In the genomic region with DNA sequence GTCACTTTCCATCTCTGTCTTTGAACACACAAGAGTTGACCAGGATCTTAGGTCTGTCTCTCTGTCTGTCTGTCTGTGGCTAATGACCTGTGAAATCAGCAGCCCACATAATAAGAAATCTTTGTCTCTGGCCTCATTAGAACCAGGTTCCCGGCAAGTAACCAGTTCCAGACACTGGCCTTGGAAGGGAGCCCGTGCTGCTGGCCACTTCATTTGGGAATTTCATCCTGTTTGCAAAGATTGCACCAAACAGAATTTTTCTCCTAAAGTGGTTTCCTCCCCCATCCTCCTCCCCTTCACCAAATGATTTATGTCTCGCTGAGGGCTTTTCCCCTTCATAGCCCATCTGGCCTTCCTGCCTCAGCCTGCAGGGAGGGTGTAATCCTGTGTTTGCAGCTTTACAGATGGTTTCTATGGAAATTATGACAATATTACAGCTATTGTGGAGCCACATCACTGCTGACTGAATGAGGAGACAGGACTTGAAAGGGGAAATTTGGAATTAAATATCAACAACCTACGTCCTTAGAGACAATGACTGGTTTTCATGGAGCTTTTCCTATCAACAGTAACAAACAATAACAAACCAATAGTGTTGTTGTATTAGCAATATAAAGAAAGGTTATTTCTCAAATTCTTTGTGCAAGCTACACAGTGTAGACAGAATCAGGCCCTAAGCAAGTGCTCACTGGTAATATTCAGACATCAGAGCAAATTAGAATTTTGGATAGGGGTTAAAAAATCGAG, we compare ENCODE assay signal across 8 cellular contexts. TPM values are rescaled to one million over a fixed set of nuclear protein-coding genes. Genes with fewer than 3 reads are reported as not detected.
A peak's percentile ranks its signal among the peaks of the same experiment; 100 is the strongest.
DNase-seq lines count a peak whose midpoint lies in the region; ATAC-seq, FAIRE-seq and TF ChIP-seq lines count a peak whose summit lies in the region.

No MANE protein-coding gene starts in this region.

- peak overlapping the region; percentile 98 for H3K27ac ChIP-seq in endothelial cell of umbilical vein (ENCODE audit: insufficient read depth, low read depth, low read length)
- no peak overlapping the region for H3K27ac ChIP-seq in neural cell (ENCODE audit: low read length)

- no peaks in the 10 kb centered on the region for H3K36me3 ChIP-seq in endothelial cell of umbilical vein (ENCODE audit: control insufficient read depth in 2 of 2, extremely low read depth in 1 of 2, insufficient read depth in 2 of 2, low read length in 2 of 2)
- H3K36me3 ChIP-seq in neural cell (ENCODE audit: insufficient read depth, low read length), result no peaks in the 10 kb centered on the region

- H3K9ac ChIP-seq in endothelial cell of umbilical vein (replicated peaks; ENCODE audit: extremely low read depth, insufficient read depth, low read length) (peak overlapping the region; percentile 96), neural cell (ENCODE audit: low read length) (no peak overlapping the region)

- H3K36me3 Mint-ChIP-seq in activated T-cell treated with anti-CD3 and anti-CD28 coated beads, Interleukin-2, amount 50 U/mL, for 4 hours (ENCODE audit: insufficient read depth), result no peaks in the 10 kb centered on the region
- no peaks in the 10 kb centered on the region for H3K36me3 Mint-ChIP-seq in activated T-helper 1 cell treated with anti-CD3 and anti-CD28 coated beads, Interleukin-12 subunit alpha, Interleukin-12 subunit beta, Interleukin-2, Interleukin-4 antibody, amounts not matched to agents 30 ng/mL and 10 ng/mL and 1 ng/mL, durations not matched to agents 14 hours and 24 hours and 36 hours (ENCODE audit: low read depth)

- ATAC-seq in left lobe of liver, result no peak
- no peak for ATAC-seq in activated T-cell treated with anti-CD3 and anti-CD28 coated beads, Interleukin-2, amount 50 U/mL, for 4 hours
- ATAC-seq in GM19397 (IDR thresholded peaks at IDR 0.05; ENCODE audit: unreplicated experiment), result no peak

- TF ChIP-seq EP300 in neural cell (conservative IDR thresholded peaks at IDR 0.05; ENCODE audit: poor library complexity, severe bottlenecking), result peak; percentile 56

- no peaks in the 10 kb centered on the region for H3F3A ChIP-seq in neural cell (ENCODE audit: insufficient read depth, low read length, poor library complexity, severe bottlenecking)

- H3K9me3 ChIP-seq in endothelial cell of umbilical vein (replicated peaks; ENCODE audit: control insufficient read depth, insufficient read depth, low read length), result no peaks in the 10 kb centered on the region
- H3K9me3 ChIP-seq in neural cell (ENCODE audit: low read length), result no peaks in the 10 kb centered on the region

- H3K9me1 ChIP-seq in endothelial cell of umbilical vein (replicated peaks; ENCODE audit: control insufficient read depth, extremely low read depth, insufficient read depth, low read length), result no peaks in the 10 kb centered on the region

- TF ChIP-seq CTCF in endothelial cell of umbilical vein (IDR thresholded peaks at IDR 0.05; ENCODE audit: extremely low read depth in 1 of 2, insufficient read depth in 1 of 2, low read depth in 1 of 2, low read length in 2 of 2) (no peak), neural cell (IDR thresholded peaks at IDR 0.05; ENCODE audit: poor library complexity, severe bottlenecking) (no peak)

- intact Hi-C loops in endothelial cell of umbilical vein (cut with micrococcal nuclease), result loop anchor here (1.0 to 10.0 kb wide), 9 partner anchors 20 to 901 kb away; a partner anchor contains a TSS
- intact Hi-C loops in activated T-helper 1 cell treated with anti-CD3 and anti-CD28 coated beads, Interleukin-12 subunit alpha, Interleukin-12 subunit beta, Interleukin-2, Interleukin-4 antibody, amounts not matched to agents 30 ng/mL and 10 ng/mL and 1 ng/mL, durations not matched to agents 14 hours and 24 hours and 36 hours (cut with micrococcal nuclease), result no loop called here

- dilution Hi-C loops in endothelial cell of umbilical vein (cut with MboI; ENCODE audit: extremely low pct_ligation_motif_present, low sequenced_read_pairs), result no loop called here

- no peaks in the 10 kb centered on the region for H3K27me3 ChIP-seq in endothelial cell of umbilical vein (ENCODE audit: control insufficient read depth in 2 of 2, insufficient read depth in 2 of 2, low read length in 2 of 2)
- no peaks in the 10 kb centered on the region for H3K27me3 ChIP-seq in neural cell (ENCODE audit: insufficient read depth, low read depth, low read length)

- no peak for TF ChIP-seq RAD21 in neural cell (conservative IDR thresholded peaks at IDR 0.05)

- BruUV-seq in endothelial cell of umbilical vein (replicated peaks; lab: Mats Ljungman, UMichigan), result no TSS peak

- no peaks in the 10 kb centered on the region for H3K4me1 Mint-ChIP-seq in activated T-cell treated with anti-CD3 and anti-CD28 coated beads, Interleukin-2, amount 50 U/mL, for 4 hours (ENCODE audit: low read depth)
- no peaks in the 10 kb centered on the region for H3K4me1 Mint-ChIP-seq in activated T-helper 1 cell treated with anti-CD3 and anti-CD28 coated beads, Interleukin-12 subunit alpha, Interleukin-12 subunit beta, Interleukin-2, Interleukin-4 antibody, amounts not matched to agents 30 ng/mL and 10 ng/mL and 1 ng/mL, durations not matched to agents 14 hours and 24 hours and 36 hours (ENCODE audit: low read depth)

- no peaks in the 10 kb centered on the region for H3K9me2 ChIP-seq in neural cell (ENCODE audit: insufficient read depth, low read length)

- H3K4me2 ChIP-seq in endothelial cell of umbilical vein (ENCODE audit: insufficient read depth, low read length) (peak overlapping the region; percentile 43), neural cell (ENCODE audit: low read length) (peak overlapping the region; percentile 3)

- H3K79me2 ChIP-seq in endothelial cell of umbilical vein (ENCODE audit: control insufficient read depth, insufficient read depth, low read length) (peaks cover 45% of the 10 kb centered on the region), neural cell (replicated peaks; ENCODE audit: insufficient read depth, low read length) (no peaks in the 10 kb centered on the region)

- peaks cover 8% of the 10 kb centered on the region for H3K27me3 Mint-ChIP-seq in activated T-cell treated with anti-CD3 and anti-CD28 coated beads, Interleukin-2, amount 50 U/mL, for 4 hours (ENCODE audit: low read depth)
- H3K27me3 Mint-ChIP-seq in activated T-helper 1 cell treated with anti-CD3 and anti-CD28 coated beads, Interleukin-12 subunit alpha, Interleukin-12 subunit beta, Interleukin-2, Interleukin-4 antibody, amounts not matched to agents 30 ng/mL and 10 ng/mL and 1 ng/mL, durations not matched to agents 14 hours and 24 hours and 36 hours (ENCODE audit: insufficient read depth), result no peaks in the 10 kb centered on the region

- peak; percentile 99 for DNase-seq in DMS53 (lab: John Stamatoyannopoulos, UW)
- peak; percentile 54 for DNase-seq in NCI-H2227 treated with DMSO at 0.1 percent for 48 hours (lab: John Stamatoyannopoulos, UW)
- peak; percentile 99 for DNase-seq in endothelial cell of umbilical vein (ENCODE audit: low read depth, low spot score)
- DNase-seq in left lobe of liver (ENCODE audit: low spot score), result no peak
- DNase-seq in activated T-cell treated with anti-CD3 and anti-CD28 coated beads, Interleukin-2, amount 50 U/mL, for 4 hours, result no peak
- no peak for DNase-seq in activated T-helper 1 cell treated with anti-CD3 and anti-CD28 coated beads, Interleukin-12 subunit alpha, Interleukin-12 subunit beta, Interleukin-2, Interleukin-4 antibody, amounts not matched to agents 30 ng/mL and 10 ng/mL and 1 ng/mL, durations not matched to agents 14 hours and 24 hours and 36 hours (ENCODE audit: low spot score)

- H3K4me3 ChIP-seq in endothelial cell of umbilical vein (replicated peaks in 1 of 3; ENCODE audit: insufficient read depth in 1 of 3, low read depth in 1 of 3, low read length in 3 of 3), result no peak overlapping the region
- H3K4me3 ChIP-seq in neural cell (ENCODE audit: low read length), result no peak overlapping the region

- peak; percentile 72 for FAIRE-seq in endothelial cell of umbilical vein (lab: Jason Lieb, UNC)

- no peaks in the 10 kb centered on the region for H3K9me3 Mint-ChIP-seq in activated T-cell treated with anti-CD3 and anti-CD28 coated beads, Interleukin-2, amount 50 U/mL, for 4 hours
- H3K9me3 Mint-ChIP-seq in activated T-helper 1 cell treated with anti-CD3 and anti-CD28 coated beads, Interleukin-12 subunit alpha, Interleukin-12 subunit beta, Interleukin-2, Interleukin-4 antibody, amounts not matched to agents 30 ng/mL and 10 ng/mL and 1 ng/mL, durations not matched to agents 14 hours and 24 hours and 36 hours, result no peaks in the 10 kb centered on the region

- POLR2A ChIA-PET in endothelial cell of umbilical vein (lab: Charles Lee), result interaction anchor here (0.6 kb wide), 1 partner anchor 1368 kb away, joined by 4 read pairs; no protein-coding TSS in a partner anchor

- CTCF ChIA-PET in endothelial cell of umbilical vein (lab: Charles Lee), result interaction anchor here (1.3 to 4.6 kb wide), 9 partner anchors 17 to 94 kb away, joined by 3 to 23 read pairs (median 14); a partner anchor contains a TSS

- H3K4me1 ChIP-seq in endothelial cell of umbilical vein (ENCODE audit: control insufficient read depth, extremely low read depth, insufficient read depth, low read length), result peaks cover 84% of the 10 kb centered on the region

- H2AFZ ChIP-seq in endothelial cell of umbilical vein (ENCODE audit: low read depth, low read length), result no peak overlapping the region
- no peak overlapping the region for H2AFZ ChIP-seq in neural cell (ENCODE audit: low read depth, low read length)

- H3K4me3 Mint-ChIP-seq in activated T-cell treated with anti-CD3 and anti-CD28 coated beads, Interleukin-2, amount 50 U/mL, for 4 hours, result no peak overlapping the region
- no peak overlapping the region for H3K4me3 Mint-ChIP-seq in activated T-helper 1 cell treated with anti-CD3 and anti-CD28 coated beads, Interleukin-12 subunit alpha, Interleukin-12 subunit beta, Interleukin-2, Interleukin-4 antibody, amounts not matched to agents 30 ng/mL and 10 ng/mL and 1 ng/mL, durations not matched to agents 14 hours and 24 hours and 36 hours

- TF ChIP-seq POLR2A in endothelial cell of umbilical vein (IDR thresholded peaks at IDR 0.05; ENCODE audit: low read depth, low read length), result no peak

- H3K27ac Mint-ChIP-seq in activated T-helper 1 cell treated with anti-CD3 and anti-CD28 coated beads, Interleukin-12 subunit alpha, Interleukin-12 subunit beta, Interleukin-2, Interleukin-4 antibody, amounts not matched to agents 30 ng/mL and 10 ng/mL and 1 ng/mL, durations not matched to agents 14 hours and 24 hours and 36 hours, result no peak overlapping the region

- H4K20me1 ChIP-seq in endothelial cell of umbilical vein (replicated peaks; ENCODE audit: control insufficient read depth, extremely low read depth, insufficient read depth, low read length), result no peaks in the 10 kb centered on the region
- no peaks in the 10 kb centered on the region for H4K20me1 ChIP-seq in neural cell (ENCODE audit: insufficient read depth)

RNA-seq across cellular contexts. Expression of a gene that starts 25.7 kb away (rescaled TPM):
- total RNA-seq in endothelial cell of umbilical vein (142 and 146 TPM in 2 replicates), left lobe of liver (1.6 TPM)
- polyA plus RNA-seq in endothelial cell of umbilical vein (80.3 and 81.6 TPM in 2 replicates), neural cell (689 and 736 TPM in 2 replicates)
- 88.1 and 93.4 TPM in 2 replicates for polyA plus RNA-seq in endothelial cell of umbilical vein (2011; cell fraction: cytosol; rRNA removed)
- 165 and 213 TPM in 2 replicates for polyA plus RNA-seq in endothelial cell of umbilical vein (2011; cell fraction: nucleus; rRNA removed)
- polyA plus RNA-seq in endothelial cell of umbilical vein (2012), result 70.9 and 78.2 TPM in 2 replicates
- polyA minus RNA-seq in endothelial cell of umbilical vein (154 and 180 TPM in 2 replicates), neural cell (1,042 and 1,116 TPM in 2 replicates)
- polyA minus RNA-seq in endothelial cell of umbilical vein (2011; cell fraction: cytosol; rRNA and poly(A)+ RNA removed), result not detected
- polyA minus RNA-seq in endothelial cell of umbilical vein (2011; cell fraction: nucleus; rRNA and poly(A)+ RNA removed), result 111 and 158 TPM in 2 replicates
- total RNA-seq in activated T-cell treated with anti-CD3 and anti-CD28 coated beads, Interleukin-2, amount 50 U/mL, for 4 hours, result under 1 TPM; 0.21 to 0.40 (median 0.30) TPM
- 0.16 TPM in 1 of 2 replicates, not detected in the other for total RNA-seq in activated T-helper 1 cell treated with anti-CD3 and anti-CD28 coated beads, Interleukin-12 subunit alpha, Interleukin-12 subunit beta, Interleukin-2, Interleukin-4 antibody, amounts not matched to agents 30 ng/mL and 10 ng/mL and 1 ng/mL, durations not matched to agents 14 hours and 24 hours and 36 hours

Comparison
In these comparisons a context has a peak if more than half of its experiments do, and no peak if none do; other contexts are left out.
1. DNase-seq: peak in DMS53 (single experiment), NCI-H2227 treated with DMSO at 0.1 percent for 48 hours (single experiment) and endothelial cell of umbilical vein (single experiment); none in left lobe of liver (single experiment), activated T-cell treated with anti-CD3 and anti-CD28 coated beads, Interleukin-2, amount 50 U/mL, for 4 hours (single experiment) and activated T-helper 1 cell treated with anti-CD3 and anti-CD28 coated beads, Interleukin-12 subunit alpha, Interleukin-12 subunit beta, Interleukin-2, Interleukin-4 antibody, amounts not matched to agents 30 ng/mL and 10 ng/mL and 1 ng/mL, durations not matched to agents 14 hours and 24 hours and 36 hours (single experiment).
2. RNA of a gene that starts 25.7 kb away (total RNA-seq): 142 to 146 TPM in endothelial cell of umbilical vein; 1.6 TPM in left lobe of liver (single experiment), 0.21 to 0.40 TPM in activated T-cell treated with anti-CD3 and anti-CD28 coated beads, Interleukin-2, amount 50 U/mL, for 4 hours and 0.16 TPM in activated T-helper 1 cell treated with anti-CD3 and anti-CD28 coated beads, Interleukin-12 subunit alpha, Interleukin-12 subunit beta, Interleukin-2, Interleukin-4 antibody, amounts not matched to agents 30 ng/mL and 10 ng/mL and 1 ng/mL, durations not matched to agents 14 hours and 24 hours and 36 hours; every median in the first group is over 10 times any median in the second.